21 cellular contexts compared by ENCODE assay signal in the genomic region with DNA sequence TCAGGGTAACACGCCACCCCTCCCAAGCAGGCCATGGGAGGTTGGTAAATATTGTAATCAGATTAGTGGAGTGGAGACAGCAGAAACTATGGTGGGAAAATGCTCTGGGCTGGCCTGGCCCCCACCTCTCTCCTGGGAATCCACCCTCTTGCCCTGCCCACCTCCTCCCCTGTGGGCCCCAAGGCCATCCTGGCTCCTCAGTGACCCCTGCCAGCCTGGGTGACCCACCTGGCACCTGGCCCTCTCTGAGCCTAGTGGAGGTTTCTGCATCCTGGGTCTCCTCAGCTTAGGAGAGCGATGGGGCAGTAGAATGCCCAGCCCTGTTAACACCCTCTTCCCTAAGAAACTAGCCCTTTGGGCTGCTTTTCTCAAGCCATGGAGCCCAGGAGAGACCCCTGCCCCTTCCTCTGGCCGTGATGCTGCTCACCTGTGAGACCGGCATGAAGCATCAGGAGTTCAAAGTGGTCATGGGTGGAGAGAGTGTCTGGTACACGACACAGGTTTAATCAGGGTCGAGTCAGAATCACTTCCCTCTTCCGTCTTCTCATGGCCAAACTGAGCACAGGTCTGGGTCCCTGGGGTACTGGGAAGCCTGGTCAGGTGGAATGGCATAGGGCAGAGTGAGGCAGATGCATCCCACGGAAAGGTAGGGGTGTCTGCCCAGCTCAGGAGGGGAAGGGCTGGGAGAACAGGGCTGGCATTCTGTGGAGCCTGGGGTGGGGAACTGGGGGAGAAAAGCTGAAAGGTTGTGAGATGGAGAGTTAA. TPM values are rescaled to one million over a fixed set of nuclear protein-coding genes. Genes with fewer than 3 reads are reported as not detected.
"Had no signal": no experiment of that assay in that cellular context is flagged by ENCODE, and none has a peak within 500 bp of the region (broad histone marks: within the 10 kb centered on the region; RNA-seq: fewer than 3 reads in every experiment).

No MANE protein-coding gene starts in this region.

- H3K79me2 ChIP-seq: hepatocyte, parathyroid adenoma had no signal

- H3K4me3 ChIP-seq: coronary artery, hepatocyte, prostate gland had no signal

- FAIRE-seq: urothelium cell line had no signal

- H3K4me2 ChIP-seq: hepatocyte had no signal

- H3K36me3 ChIP-seq: prostate gland had no signal

- H3K4me1 ChIP-seq: parathyroid adenoma, prostate gland had no signal

- H3K27ac ChIP-seq: coronary artery, hepatocyte, parathyroid adenoma, prostate gland had no signal

- ATAC-seq: naive thymus-derived CD4-positive, alpha-beta T cell; sciatic nerve had no signal

- DNase-seq: effector CD4-positive, alpha-beta T cell; foreskin melanocyte; head of caudate nucleus; mammary epithelial cell; naive thymus-derived CD4-positive, alpha-beta T cell; nephron progenitor cell; occipital lobe; stimulated activated CD4-positive, alpha-beta T cell treated with anti-CD3 and anti-CD28 coated beads, Interleukin-2, amount 100 ng/mL, for 24 hours; stimulated activated CD4-positive, alpha-beta T cell treated with anti-CD3 and anti-CD28 coated beads, Interleukin-4, amount 100 ng/mL, for 4 hours; stimulated activated naive CD4-positive, alpha-beta T cell treated with Interleukin-2 at 50 U/mL for 16 hours had no signal

- H3K9ac ChIP-seq: parathyroid adenoma had no signal

- H3K9me3 ChIP-seq: prostate gland had no signal

- H2AFZ ChIP-seq: hepatocyte, parathyroid adenoma had no signal

RNA-seq across cellular contexts. Expression of a gene that starts 10.7 kb away (rescaled TPM):
- total RNA-seq: chondrocyte; dermis microvascular lymphatic vessel endothelial cell; hepatocyte; mammary epithelial cell; mononuclear cell; naive thymus-derived CD4-positive, alpha-beta T cell; occipital lobe; prostate gland; renal cortical epithelial cell; skeletal muscle tissue had no signal
- polyA plus RNA-seq: hepatocyte; mammary epithelial cell; naive thymus-derived CD4-positive, alpha-beta T cell had no signal
